Comparison of ENCODE assay signal across 1 cellular context in genomic region chr1:3292051-3292722, GRCh38.
TF ChIP-seq lines count a peak whose summit lies in the region.

No MANE protein-coding gene starts in this region.

TF ChIP-seq in IMR-90, 13 proteins besides CTCF, POLR2A, EP300 and RAD21 (continued from another document):
- TF ChIP-seq BHLHE40 (IDR thresholded peaks at IDR 0.05; ENCODE audit: low read depth, low read length): no peak
- no peak for TF ChIP-seq RCOR1 (IDR thresholded peaks at IDR 0.05; ENCODE audit: insufficient replicate concordance, low read length)
- no peak for TF ChIP-seq FOS (IDR thresholded peaks at IDR 0.05; ENCODE audit: low read depth, low read length)
- TF ChIP-seq ELK1 (IDR thresholded peaks at IDR 0.05; ENCODE audit: borderline replicate concordance, low read depth, low read length): no peak
- no peak for TF ChIP-seq MXI1 (IDR thresholded peaks at IDR 0.05; ENCODE audit: borderline replicate concordance, low read depth, low read length)
- TF ChIP-seq CEBPB (IDR thresholded peaks at IDR 0.05; ENCODE audit: low read depth, low read length): no peak
- TF ChIP-seq USF2 (IDR thresholded peaks at IDR 0.05; ENCODE audit: low read depth, low read length): no peak
